ENCODE assay signal across 1 cellular context in genomic region chr3:15291589-15292541, GRCh38.
TF ChIP-seq lines count a peak whose summit lies in the region.

No MANE protein-coding gene starts in this region.

TF ChIP-seq in IMR-90, 13 proteins besides CTCF, POLR2A, EP300 and RAD21:
- no peak for TF ChIP-seq CHD1 (IDR thresholded peaks at IDR 0.05; ENCODE audit: low read depth, low read length)
- TF ChIP-seq RCOR1 (IDR thresholded peaks at IDR 0.05; ENCODE audit: insufficient replicate concordance, low read length), result no peak
- no peak for TF ChIP-seq MAFK (IDR thresholded peaks at IDR 0.05; ENCODE audit: low read depth, low read length)
- no peak for TF ChIP-seq BHLHE40 (IDR thresholded peaks at IDR 0.05; ENCODE audit: low read depth, low read length)
- no peak for TF ChIP-seq SMC3 (IDR thresholded peaks at IDR 0.05; ENCODE audit: low read depth, low read length)
- TF ChIP-seq RFX5 (IDR thresholded peaks at IDR 0.05; ENCODE audit: low read depth, low read length), result no peak
- no peak for TF ChIP-seq CEBPB (IDR thresholded peaks at IDR 0.05; ENCODE audit: low read depth, low read length)
- TF ChIP-seq MAZ (IDR thresholded peaks at IDR 0.05; ENCODE audit: borderline replicate concordance, low read depth, low read length), result no peak
- TF ChIP-seq, protein P1, sequence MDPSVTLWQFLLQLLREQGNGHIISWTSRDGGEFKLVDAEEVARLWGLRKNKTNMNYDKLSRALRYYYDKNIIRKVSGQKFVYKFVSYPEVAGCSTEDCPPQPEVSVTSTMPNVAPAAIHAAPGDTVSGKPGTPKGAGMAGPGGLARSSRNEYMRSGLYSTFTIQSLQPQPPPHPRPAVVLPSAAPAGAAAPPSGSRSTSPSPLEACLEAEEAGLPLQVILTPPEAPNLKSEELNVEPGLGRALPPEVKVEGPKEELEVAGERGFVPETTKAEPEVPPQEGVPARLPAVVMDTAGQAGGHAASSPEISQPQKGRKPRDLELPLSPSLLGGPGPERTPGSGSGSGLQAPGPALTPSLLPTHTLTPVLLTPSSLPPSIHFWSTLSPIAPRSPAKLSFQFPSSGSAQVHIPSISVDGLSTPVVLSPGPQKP (IDR thresholded peaks at IDR 0.05; ENCODE audit: borderline replicate concordance, low read depth, low read length), result no peak
- no peak for TF ChIP-seq NFE2L2 (IDR thresholded peaks at IDR 0.05; ENCODE audit: low read depth, low read length)
- no peak for TF ChIP-seq FOS (IDR thresholded peaks at IDR 0.05; ENCODE audit: low read depth, low read length)
- no peak for TF ChIP-seq USF2 (IDR thresholded peaks at IDR 0.05; ENCODE audit: low read depth, low read length)
- no peak for TF ChIP-seq MXI1 (IDR thresholded peaks at IDR 0.05; ENCODE audit: borderline replicate concordance, low read depth, low read length)
